ENCODE assay signal across 12 cellular contexts in the genomic region with DNA sequence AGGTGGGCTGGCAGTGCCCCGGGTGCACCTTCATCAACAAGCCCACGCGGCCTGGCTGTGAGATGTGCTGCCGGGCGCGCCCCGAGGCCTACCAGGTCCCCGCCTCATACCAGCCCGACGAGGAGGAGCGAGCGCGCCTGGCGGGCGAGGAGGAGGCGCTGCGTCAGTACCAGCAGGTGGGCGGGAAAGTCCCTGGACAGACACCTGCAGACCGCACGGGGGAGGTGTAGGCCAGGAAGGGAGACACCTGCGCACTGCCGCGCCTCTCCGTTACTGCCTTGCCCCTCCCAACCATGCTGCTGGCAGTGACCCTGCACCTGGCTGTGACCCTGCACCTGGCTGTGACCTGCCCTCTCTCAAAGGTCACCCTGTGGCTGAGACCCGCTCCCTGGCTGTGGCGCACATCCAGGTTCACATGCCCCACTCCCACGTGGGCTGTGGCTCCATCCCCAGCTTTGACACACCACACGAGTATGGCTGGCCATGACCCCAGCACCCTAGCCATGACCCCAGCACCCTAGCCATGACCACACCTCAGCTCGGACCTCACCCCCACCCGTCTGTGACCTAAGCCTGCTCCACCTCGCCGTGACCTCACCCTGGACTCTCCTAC.
DNase-seq lines count a peak whose midpoint lies in the region; ATAC-seq lines count a peak whose summit lies in the region.
"Had no signal": no experiment of that assay in that cellular context is flagged by ENCODE, and none has a peak within 500 bp of the region (broad histone marks: within the 10 kb centered on the region; RNA-seq: fewer than 3 reads in every experiment).

No MANE protein-coding gene starts in this region.

- peak; percentile 46 for ATAC-seq in stimulated activated naive CD8-positive, alpha-beta T cell treated with anti-CD3 and anti-CD28 coated beads, Interleukin-15, amount 100 ng/mL, for 72 hours
- no peak for ATAC-seq in stimulated activated naive CD8-positive, alpha-beta T cell treated with anti-CD3 and anti-CD28 coated beads, Interleukin-15, Interleukin-2, amounts not matched to agents 100 U/mL and 50 U/mL, for 24 hours
- no peak for ATAC-seq in GM18520 (IDR thresholded peaks at IDR 0.05; ENCODE audit: unreplicated experiment)
- no peak for ATAC-seq in GM19455 (IDR thresholded peaks at IDR 0.05; ENCODE audit: unreplicated experiment)

- no peaks in the 10 kb centered on the region for H3K9me3 Mint-ChIP-seq in stimulated activated naive CD8-positive, alpha-beta T cell treated with anti-CD3 and anti-CD28 coated beads, Interleukin-15, amount 100 ng/mL, for 72 hours

- peak overlapping the region; percentile 43 to 95 for H3K27ac Mint-ChIP-seq in stimulated activated naive CD8-positive, alpha-beta T cell treated with anti-CD3 and anti-CD28 coated beads, Interleukin-15, amount 100 ng/mL, for 72 hours

- H3K27me3 Mint-ChIP-seq in stimulated activated naive CD8-positive, alpha-beta T cell treated with anti-CD3 and anti-CD28 coated beads, Interleukin-15, amount 100 ng/mL, for 72 hours, result no peaks in the 10 kb centered on the region

- H3K4me1 Mint-ChIP-seq in stimulated activated naive CD8-positive, alpha-beta T cell treated with anti-CD3 and anti-CD28 coated beads, Interleukin-15, amount 100 ng/mL, for 72 hours, result peaks cover 37% of the 10 kb centered on the region

- peak overlapping the region in 1 of 2 donors; percentile 29 for H3K4me3 Mint-ChIP-seq in stimulated activated naive CD8-positive, alpha-beta T cell treated with anti-CD3 and anti-CD28 coated beads, Interleukin-15, amount 100 ng/mL, for 72 hours

- no peak overlapping the region for H3K27ac ChIP-seq in epithelial cell of prostate
- H3K27ac ChIP-seq: heart left ventricle, PC-9, tibial artery had no signal

- DNase-seq in stimulated activated naive CD8-positive, alpha-beta T cell treated with anti-CD3 and anti-CD28 coated beads, Interleukin-15, amount 100 ng/mL, for 72 hours, result no peak
- DNase-seq in stimulated activated naive CD8-positive, alpha-beta T cell treated with anti-CD3 and anti-CD28 coated beads, Interleukin-15, Interleukin-2, amounts not matched to agents 100 U/mL and 50 U/mL, for 24 hours, result no peak
- DNase-seq in NCI-H510A (lab: John Stamatoyannopoulos, UW) (peak; percentile 98), epithelial cell of prostate (ENCODE audit: low read depth, low spot score) (peak; percentile 5), AG08395 (ENCODE audit: low spot score) (no peak)
- no peak for DNase-seq in stimulated activated CD4-positive, alpha-beta T cell treated with anti-CD3 and anti-CD28 coated beads, Interleukin-2, amount 100 ng/mL, for 24 hours
- DNase-seq: effector memory CD4-positive, alpha-beta T cell; PC-9 had no signal

Comparison
In these comparisons a context has a peak if more than half of its experiments do, and no peak if none do; other contexts are left out.
1. DNase-seq: peak in NCI-H510A (single experiment) and epithelial cell of prostate (single experiment); none in stimulated activated naive CD8-positive, alpha-beta T cell treated with anti-CD3 and anti-CD28 coated beads, Interleukin-15, amount 100 ng/mL, for 72 hours (0 of 2), stimulated activated naive CD8-positive, alpha-beta T cell treated with anti-CD3 and anti-CD28 coated beads, Interleukin-15, Interleukin-2, amounts not matched to agents 100 U/mL and 50 U/mL, for 24 hours (single experiment), AG08395 (single experiment) and stimulated activated CD4-positive, alpha-beta T cell treated with anti-CD3 and anti-CD28 coated beads, Interleukin-2, amount 100 ng/mL, for 24 hours (0 of 2).